In genomic region chr19:46788101-46788967, GRCh38 we compare ENCODE assay signal across 8 cellular contexts. TPM values are rescaled to one million over a fixed set of nuclear protein-coding genes. Genes with fewer than 3 reads are reported as not detected.
A peak's percentile ranks its signal among the peaks of the same experiment; 100 is the strongest.
DNase-seq lines count a peak whose midpoint lies in the region; ATAC-seq and TF ChIP-seq lines count a peak whose summit lies in the region.

Gene SLC1A5, minus strand, starts transcription at chr19:46788594. Its CDS starts 629 bp downstream, at chr19:46787965.

- H3K36me3 ChIP-seq in uterus = no peaks in the 10 kb centered on the region

- H3K9me3 ChIP-seq in right cardiac atrium (ENCODE audit: control insufficient read depth, low read length) (no peaks in the 10 kb centered on the region), uterus (no peaks in the 10 kb centered on the region)

- peak; percentile 93 to 96 for TF ChIP-seq POLR2A in uterus (IDR thresholded peaks at IDR 0.05)

- ATAC-seq in HG02938 (IDR thresholded peaks at IDR 0.05; ENCODE audit: unreplicated experiment) (peak; percentile 66), right cardiac atrium (peak; percentile 93 to 94)

- H3K27me3 ChIP-seq in right cardiac atrium (ENCODE audit: control insufficient read depth, insufficient read depth) (no peaks in the 10 kb centered on the region), uterus (no peaks in the 10 kb centered on the region)

- H3K27ac ChIP-seq in right cardiac atrium (ENCODE audit: low read length) (peak within 1 kb of the TSS; percentile 93), uterus (peak within 1 kb of the TSS; percentile 91 to 92)

- intact Hi-C loops in right cardiac atrium (cut with DNase I) = no loop called here
- intact Hi-C loops in uterus (cut with DNase I; ENCODE audit: low total_unique reads) = loop anchor here (10.0 kb wide), 1 partner anchor 56 kb away; no protein-coding TSS in a partner anchor

- WGBS in right cardiac atrium = under 1% methylated on average over 52 of the region's 52 CpGs

- in situ Hi-C loops in GM13977 (cut with MboI; ENCODE audit: low pct_unique_long_range_greater_than_20kb, low sequenced_read_pairs, unreplicated experiment) = no loop called here

- TF ChIP-seq CTCF in GM13977 (IDR thresholded peaks at IDR 0.05; ENCODE audit: extremely low read depth, insufficient read depth, missing control alignments) (no peak), uterus (IDR thresholded peaks at IDR 0.05) (no peak)

- H3K4me3 ChIP-seq in right cardiac atrium (ENCODE audit: low read length) = peak within 1 kb of the TSS; percentile 54
- peak within 1 kb of the TSS; percentile 65 to 74 for H3K4me3 ChIP-seq in uterus

- H3K4me1 ChIP-seq in right cardiac atrium (ENCODE audit: control insufficient read depth, insufficient read depth, low read length) (peaks cover 19% of the 10 kb centered on the region), uterus (peaks cover 0 to 18% of the 10 kb centered on the region in 2 donors)

- DNase-seq in GM13977 (ENCODE audit: low spot score) (peak; percentile 99), NCI-H1930 (lab: John Stamatoyannopoulos, UW) (peak; percentile 96 to 97), T-helper 2 cell (peak; percentile 93 to 99 (median 98)), amniotic stem cell (lab: John Stamatoyannopoulos, UW) (peak; percentile 91), right cardiac atrium (peak; percentile 98 to 99 (median 98)), putamen (ENCODE audit: low spot score) (peak; percentile 56), uterus (peak; percentile 99)

RNA-seq across cellular contexts. Expression of gene SLC1A5, which starts in this region (rescaled TPM):
- total RNA-seq in right cardiac atrium = 10 to 100 TPM; 16.9 to 45.6 (median 24.7) TPM
- polyA plus RNA-seq in right cardiac atrium = 15.9 TPM
- total RNA-seq in uterus = 10 to 100 TPM; 13.8 to 78.0 (median 32.4) TPM

Comparison
In these comparisons a context has a peak if more than half of its experiments do, and no peak if none do; other contexts are left out.
1. Peak in every context shown above with its lines: DNase-seq, ATAC-seq, H3K4me3 ChIP-seq and H3K27ac ChIP-seq.